In genomic region chr1:115466433-115466832, GRCh38 we compare ENCODE assay signal across 19 cellular contexts.
DNase-seq lines count a peak whose midpoint lies in the region; ATAC-seq, FAIRE-seq and TF ChIP-seq lines count a peak whose summit lies in the region.
"Had no signal": no experiment of that assay in that cellular context is flagged by ENCODE, and none has a peak within 500 bp of the region (broad histone marks: within the 10 kb centered on the region; RNA-seq: fewer than 3 reads in every experiment).

No MANE protein-coding gene starts in this region.

- ATAC-seq in WTC11 (peak; percentile 53), GM18505 (IDR thresholded peaks at IDR 0.05; ENCODE audit: unreplicated experiment) (no peak)
- ATAC-seq: activated CD8-positive, alpha-beta T cell treated with anti-CD3 and anti-CD28 coated beads for 36 hours had no signal

- FAIRE-seq in small intestine (lab: Jason Lieb, UNC) = no peak
- FAIRE-seq: astrocyte, frontal cortex, G401.6 had no signal

- no peak for DNase-seq in AG04450 (ENCODE audit: low read depth, low spot score)
- DNase-seq in WTC11 (ENCODE audit: low spot score) = peak; percentile 24
- peak; percentile 35 for DNase-seq in iPS-NIHi11 (ENCODE audit: low spot score)
- DNase-seq in small intestine = no peak
- no peak for DNase-seq in stimulated activated CD4-positive, alpha-beta T cell treated with anti-CD3 and anti-CD28 coated beads, Interleukin-4, amount 100 ng/mL, for 4 hours
- DNase-seq in ecto neural progenitor cell (ENCODE audit: low spot score) = no peak
- DNase-seq: activated CD8-positive, alpha-beta T cell treated with anti-CD3 and anti-CD28 coated beads for 36 hours; activated effector memory CD4-positive, alpha-beta T cell treated with anti-CD3 and anti-CD28 coated beads, Interleukin-2, amount 50 U/mL, for 16 hours; CD4-positive, CD25-positive, alpha-beta regulatory T cell; NCI-H2081; ovary; stimulated activated CD4-positive, alpha-beta T cell treated with anti-CD3 and anti-CD28 coated beads, Interleukin-15, amount 100 ng/mL, for 24 hours; substantia nigra had no signal

- H3K27me3 ChIP-seq in AG04450 (ENCODE audit: control insufficient read depth, insufficient read depth, low read length) (no peaks in the 10 kb centered on the region), small intestine (ENCODE audit: control insufficient read depth in 2 of 2, insufficient read depth in 2 of 2, low read length in 2 of 2) (no peaks in the 10 kb centered on the region)
- H3K27me3 ChIP-seq: ovary had no signal

- H3K27me3 Mint-ChIP-seq in WTC11 (ENCODE audit: low read depth) = no peaks in the 10 kb centered on the region
- H3K27me3 Mint-ChIP-seq: activated CD8-positive, alpha-beta T cell treated with anti-CD3 and anti-CD28 coated beads for 36 hours; CD4-positive, CD25-positive, alpha-beta regulatory T cell had no signal

- POLR2A ChIA-PET in AG04450 (lab: Yijun Ruan, JAX) = no interaction called here
- POLR2A ChIA-PET in WTC11 (lab: Charles Lee) = no interaction called here

- H3K4me3 ChIP-seq in AG04450 (ENCODE audit: low read depth, low read length) (no peak overlapping the region), small intestine (ENCODE audit: low read depth in 1 of 2, low read length in 2 of 2) (no peak overlapping the region)
- H3K4me3 ChIP-seq: ovary had no signal

- CTCF ChIA-PET in AG04450 (lab: Charles Lee) = interaction anchor here (1.0 to 8.7 kb wide), 3 partner anchors 129 to 327 kb away, joined by 3 to 235 read pairs (median 7); no protein-coding TSS in a partner anchor
- CTCF ChIA-PET in WTC11 (lab: Charles Lee) = interaction anchor here (0.5 to 2.5 kb wide), 12 partner anchors 10 to 328 kb away, joined by 3 to 13 read pairs (median 4); partner anchors contain the start of gene NGF

- H3K36me3 Mint-ChIP-seq in WTC11 = no peaks in the 10 kb centered on the region
- H3K36me3 Mint-ChIP-seq: CD4-positive, CD25-positive, alpha-beta regulatory T cell; mesothelial cell of epicardium had no signal

- no peak for TF ChIP-seq POLR2A in GM18505 (IDR thresholded peaks at IDR 0.05; ENCODE audit: borderline replicate concordance, extremely low read depth, insufficient read depth, insufficient read length)

- H3K4me3 Mint-ChIP-seq in WTC11 = no peak overlapping the region
- H3K4me3 Mint-ChIP-seq: activated CD8-positive, alpha-beta T cell treated with anti-CD3 and anti-CD28 coated beads for 36 hours; CD4-positive, CD25-positive, alpha-beta regulatory T cell; mesothelial cell of epicardium had no signal

- no peaks in the 10 kb centered on the region for H3K36me3 ChIP-seq in small intestine (ENCODE audit: control insufficient read depth in 2 of 2, insufficient read depth in 2 of 2, low read length in 2 of 2)
- H3K36me3 ChIP-seq: ovary had no signal

- H3K9me3 Mint-ChIP-seq in WTC11 = no peaks in the 10 kb centered on the region
- H3K9me3 Mint-ChIP-seq: activated CD8-positive, alpha-beta T cell treated with anti-CD3 and anti-CD28 coated beads for 36 hours; mesothelial cell of epicardium had no signal

- no peaks in the 10 kb centered on the region for H3K9me3 ChIP-seq in AG04450 (ENCODE audit: control insufficient read depth, insufficient read depth, low read length)
- no peaks in the 10 kb centered on the region for H3K9me3 ChIP-seq in small intestine (ENCODE audit: control insufficient read depth, low read depth)
- H3K9me3 ChIP-seq: ovary had no signal

- TF ChIP-seq CTCF in AG04450 (IDR thresholded peaks at IDR 0.05; ENCODE audit: low read depth, low read length) = peak; percentile 25; the same call in 1 of the 2 replicates
- peak; percentile 11 for TF ChIP-seq CTCF in GM12873 (IDR thresholded peaks at IDR 0.05; ENCODE audit: insufficient read depth, low read depth, low read length, missing control alignments)
- TF ChIP-seq CTCF in WTC11 (IDR thresholded peaks at IDR 0.05) = no peak

- no peak overlapping the region for H3K27ac Mint-ChIP-seq in WTC11
- H3K27ac Mint-ChIP-seq: activated CD8-positive, alpha-beta T cell treated with anti-CD3 and anti-CD28 coated beads for 36 hours; CD4-positive, CD25-positive, alpha-beta regulatory T cell; mesothelial cell of epicardium had no signal

- no peaks in the 10 kb centered on the region for H3K4me1 ChIP-seq in small intestine (ENCODE audit: control insufficient read depth in 2 of 2, insufficient read depth in 1 of 2, low read depth in 1 of 2, low read length in 1 of 2)

- no peak overlapping the region for H3K27ac ChIP-seq in AG04450 (ENCODE audit: low read depth, low read length)
- no peak overlapping the region for H3K27ac ChIP-seq in small intestine (ENCODE audit: low read depth in 1 of 2, low read length in 1 of 2)
- H3K27ac ChIP-seq: ovary had no signal

- H3K4me1 Mint-ChIP-seq in WTC11 = peaks cover 3% of the 10 kb centered on the region; the same call in 1 of the 2 replicates

- 85 to 95% (median 88%) methylated on average over 3 of the region's 3 CpGs for WGBS in small intestine, 3 donors

TF ChIP-seq in WTC11, 78 proteins besides CTCF, POLR2A, EP300 and RAD21:
- TF ChIP-seq SMAD3 (CRISPR knock-in tag; IDR thresholded peaks at IDR 0.05; ENCODE audit: borderline replicate concordance) (no peak), ESRRA (CRISPR knock-in tag; IDR thresholded peaks at IDR 0.05; ENCODE audit: borderline replicate concordance) (no peak), PREB (CRISPR knock-in tag; IDR thresholded peaks at IDR 0.05; ENCODE audit: borderline replicate concordance) (no peak), ZNF671 (CRISPR knock-in tag; IDR thresholded peaks at IDR 0.05) (no peak)

Comparison
In these comparisons a context has a peak if more than half of its experiments do, and no peak if none do; other contexts are left out.
1. DNase-seq: peak in WTC11 (single experiment) and iPS-NIHi11 (single experiment); none in AG04450 (single experiment), small intestine (single experiment), stimulated activated CD4-positive, alpha-beta T cell treated with anti-CD3 and anti-CD28 coated beads, Interleukin-4, amount 100 ng/mL, for 4 hours (0 of 2) and ecto neural progenitor cell (single experiment).